In the genomic region with DNA sequence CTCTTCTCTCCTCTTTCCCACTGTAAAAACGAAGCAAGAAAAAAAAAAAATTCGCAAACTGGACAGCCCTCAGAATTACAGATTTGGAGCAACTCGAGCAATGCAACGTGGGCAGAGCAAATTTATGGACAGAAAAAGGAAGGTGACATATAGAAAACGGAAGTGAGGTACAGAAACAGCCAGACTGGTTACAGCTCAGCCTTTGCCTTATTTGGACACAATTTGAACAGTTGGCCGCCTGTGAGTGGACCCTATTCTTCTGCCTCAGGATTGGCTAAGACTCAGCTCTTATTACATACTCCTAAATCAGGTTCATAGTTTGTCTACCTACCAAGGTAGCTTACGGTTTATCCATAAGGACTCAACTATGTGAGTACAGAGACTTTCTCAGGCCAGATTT, we compare ENCODE assay signal across 15 cellular contexts.
"Had no signal": no experiment of that assay in that cellular context is flagged by ENCODE, and none has a peak within 500 bp of the region (broad histone marks: within the 10 kb centered on the region; RNA-seq: fewer than 3 reads in every experiment).

No MANE protein-coding gene starts in this region.

- H3K9me3 Mint-ChIP-seq: activated CD4-positive, alpha-beta memory T cell treated with anti-CD3 and anti-CD28 coated beads for 36 hours; activated naive CD8-positive, alpha-beta T cell treated with anti-CD3 and anti-CD28 coated beads, Interleukin-2, amount 10 ng/mL, durations not matched to agents 7 days and 5 days; T-helper 2 cell treated with Interferon-gamma antibody and Interleukin-4, amounts not matched to agents 5 μg/mL and 100 μg/mL, for 36 hours had no signal

- H3K4me1 Mint-ChIP-seq: activated naive CD8-positive, alpha-beta T cell treated with anti-CD3 and anti-CD28 coated beads, Interleukin-2, amount 10 ng/mL, durations not matched to agents 7 days and 5 days had no signal

- H3K4me3 Mint-ChIP-seq: activated CD4-positive, alpha-beta memory T cell treated with anti-CD3 and anti-CD28 coated beads for 36 hours; activated naive CD8-positive, alpha-beta T cell treated with anti-CD3 and anti-CD28 coated beads, Interleukin-2, amount 10 ng/mL, durations not matched to agents 7 days and 5 days; neural progenitor cell; T-helper 2 cell treated with Interferon-gamma antibody and Interleukin-4, amounts not matched to agents 5 μg/mL and 100 μg/mL, for 36 hours had no signal

- ATAC-seq: foreskin keratinocyte, heart left ventricle, pancreas had no signal

- H3K36me3 Mint-ChIP-seq: activated CD4-positive, alpha-beta memory T cell treated with anti-CD3 and anti-CD28 coated beads for 36 hours; activated naive CD8-positive, alpha-beta T cell treated with anti-CD3 and anti-CD28 coated beads, Interleukin-2, amount 10 ng/mL, durations not matched to agents 7 days and 5 days; neural progenitor cell had no signal

- H3K27ac Mint-ChIP-seq: activated CD4-positive, alpha-beta memory T cell treated with anti-CD3 and anti-CD28 coated beads for 36 hours; activated naive CD8-positive, alpha-beta T cell treated with anti-CD3 and anti-CD28 coated beads, Interleukin-2, amount 10 ng/mL, durations not matched to agents 7 days and 5 days; neural progenitor cell; T-helper 2 cell treated with Interferon-gamma antibody and Interleukin-4, amounts not matched to agents 5 μg/mL and 100 μg/mL, for 36 hours had no signal

- FAIRE-seq: pancreas had no signal

- DNase-seq: activated CD4-positive, alpha-beta memory T cell treated with anti-CD3 and anti-CD28 coated beads for 36 hours; activated gamma-delta T cell treated with Interleukin-2 at 50 U/mL for 16 hours; activated naive CD8-positive, alpha-beta T cell treated with anti-CD3 and anti-CD28 coated beads, Interleukin-2, amount 10 ng/mL, durations not matched to agents 7 days and 5 days; activated T-cell treated with anti-CD3 and anti-CD28 coated beads, Interleukin-2, amount 50 U/mL, for 48 hours; aorta; foreskin keratinocyte; heart left ventricle; islet precursor cell; left ventricle myocardium inferior; mesendoderm; pancreas; stimulated activated CD4-positive, alpha-beta T cell treated with anti-CD3 and anti-CD28 coated beads, Interleukin-4, amount 100 ng/mL, for 4 hours; stomach had no signal
